8 cellular contexts compared by ENCODE assay signal in the genomic region with DNA sequence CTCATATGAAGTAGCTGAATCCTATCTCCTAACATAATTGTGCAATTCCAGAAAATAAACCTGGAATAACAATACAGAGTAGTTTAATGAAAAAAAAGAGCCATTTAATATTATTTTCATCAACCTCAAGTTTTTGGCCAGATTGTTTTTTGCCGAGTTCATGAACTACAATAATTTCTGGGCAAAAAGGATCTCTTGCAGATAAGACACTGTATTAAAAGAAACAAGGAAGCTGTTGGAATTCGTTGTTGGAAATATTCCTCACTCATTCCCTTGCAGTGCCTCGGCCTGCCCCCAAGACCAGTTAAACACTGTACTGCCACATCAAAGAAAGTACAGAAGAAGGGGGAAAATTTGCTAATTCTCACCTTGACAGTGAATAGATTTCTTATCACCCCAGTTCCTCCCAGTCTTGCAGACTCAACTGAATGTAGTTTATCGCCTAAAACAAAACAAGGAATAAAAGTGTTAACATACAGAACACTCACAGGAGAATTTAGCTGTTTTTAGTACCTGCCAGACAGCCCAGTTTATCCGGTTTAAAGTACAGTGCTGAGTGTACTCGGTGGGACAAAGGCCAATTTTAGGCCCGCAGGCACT. TPM values are rescaled to one million over a fixed set of nuclear protein-coding genes. Genes with fewer than 3 reads are reported as not detected.
A peak's percentile ranks its signal among the peaks of the same experiment; 100 is the strongest.
DNase-seq lines count a peak whose midpoint lies in the region; ATAC-seq, FAIRE-seq and TF ChIP-seq lines count a peak whose summit lies in the region.

No MANE protein-coding gene starts in this region.

- H3K9ac ChIP-seq in keratinocyte (ENCODE audit: control insufficient read depth, extremely low read depth, insufficient read depth, low read length) = peak overlapping the region; percentile 78

- H3K4me3 ChIP-seq in keratinocyte (ENCODE audit: control insufficient read depth in 2 of 3, extremely low read depth in 1 of 3, insufficient read depth in 2 of 3, low read depth in 1 of 3, low read length in 3 of 3) = peak overlapping the region; percentile 85 to 99 (median 95)

- H3K4me2 ChIP-seq in keratinocyte (ENCODE audit: control insufficient read depth, extremely low read depth, insufficient read depth, low read depth, low read length) = peak overlapping the region; percentile 99

- H3K36me3 ChIP-seq in keratinocyte (ENCODE audit: control insufficient read depth in 2 of 2, extremely low read depth in 1 of 2, insufficient read depth in 2 of 2, low read length in 2 of 2) = peaks cover 3 to 5% of the 10 kb centered on the region in 2 experiments

- H3K27me3 Mint-ChIP-seq in T-helper 1 cell treated with Interleukin-12 subunit alpha and Interleukin-12 subunit beta and Interleukin-4 antibody, amounts not matched to agents 30 μg/mL and 1 μg/mL, for 36 hours (ENCODE audit: low read depth) = no peaks in the 10 kb centered on the region
- no peaks in the 10 kb centered on the region for H3K27me3 Mint-ChIP-seq in activated T-helper 17 cell treated with anti-CD3 and anti-CD28 coated beads, Interleukin-2, amount 50 U/mL, for 72 hours

- peaks cover 29% of the 10 kb centered on the region for H3K4me1 ChIP-seq in keratinocyte (ENCODE audit: control insufficient read depth, extremely low read depth, insufficient read depth, low read length)

- FAIRE-seq in keratinocyte (lab: Jason Lieb, UNC) = no peak

- H3K27me3 ChIP-seq in keratinocyte (ENCODE audit: control insufficient read depth, extremely low read depth, insufficient read depth, low read length) = no peaks in the 10 kb centered on the region

- H3K27ac ChIP-seq in keratinocyte (ENCODE audit: control insufficient read depth, insufficient read depth, low read length) = peak overlapping the region; percentile 71

- H3K9me1 ChIP-seq in keratinocyte (ENCODE audit: control insufficient read depth, extremely low read depth, insufficient read depth, low read length) = no peaks in the 10 kb centered on the region

- TF ChIP-seq CTCF in keratinocyte (optimal IDR thresholded peaks at IDR 0.05 in 1 of 3, IDR thresholded peaks at IDR 0.05 in 1 of 3, conservative IDR thresholded peaks at IDR 0.05 in 1 of 3; ENCODE audit: extremely low read depth in 1 of 3, insufficient read depth in 2 of 3, low read length in 3 of 3) (no peak), GM20000 (IDR thresholded peaks at IDR 0.05; ENCODE audit: extremely low read depth, missing control alignments) (no peak)

- dilution Hi-C loops in keratinocyte (cut with MboI; ENCODE audit: extremely low pct_ligation_motif_present, low sequenced_read_pairs) = no loop called here

- peak overlapping the region; percentile 100 for H3K4me3 Mint-ChIP-seq in T-helper 1 cell treated with Interleukin-12 subunit alpha and Interleukin-12 subunit beta and Interleukin-4 antibody, amounts not matched to agents 30 μg/mL and 1 μg/mL, for 36 hours
- peak overlapping the region; percentile 93 for H3K4me3 Mint-ChIP-seq in activated T-helper 17 cell treated with anti-CD3 and anti-CD28 coated beads, Interleukin-2, amount 50 U/mL, for 72 hours

- peaks cover 7% of the 10 kb centered on the region for H3K79me2 ChIP-seq in keratinocyte (ENCODE audit: control insufficient read depth, insufficient read depth, low read length)

- ATAC-seq in activated T-helper 17 cell treated with anti-CD3 and anti-CD28 coated beads, Interleukin-2, amount 50 U/mL, for 72 hours (replicated peaks) = no peak
- no peak for ATAC-seq in HG03045 (IDR thresholded peaks at IDR 0.05; ENCODE audit: unreplicated experiment)

- no peaks in the 10 kb centered on the region for H3K9me3 ChIP-seq in keratinocyte (ENCODE audit: control insufficient read depth, low read depth, low read length)

- H3K36me3 Mint-ChIP-seq in T-helper 1 cell treated with Interleukin-12 subunit alpha and Interleukin-12 subunit beta and Interleukin-4 antibody, amounts not matched to agents 30 μg/mL and 1 μg/mL, for 36 hours (ENCODE audit: low read depth) = peaks cover 25% of the 10 kb centered on the region
- peaks cover 43% of the 10 kb centered on the region for H3K36me3 Mint-ChIP-seq in activated T-helper 17 cell treated with anti-CD3 and anti-CD28 coated beads, Interleukin-2, amount 50 U/mL, for 72 hours (ENCODE audit: low read depth)

- no peaks in the 10 kb centered on the region for H3K9me3 Mint-ChIP-seq in T-helper 1 cell treated with Interleukin-12 subunit alpha and Interleukin-12 subunit beta and Interleukin-4 antibody, amounts not matched to agents 30 μg/mL and 1 μg/mL, for 36 hours
- no peaks in the 10 kb centered on the region for H3K9me3 Mint-ChIP-seq in activated T-helper 17 cell treated with anti-CD3 and anti-CD28 coated beads, Interleukin-2, amount 50 U/mL, for 72 hours

- no peak overlapping the region for H3K27ac Mint-ChIP-seq in T-helper 1 cell treated with Interleukin-12 subunit alpha and Interleukin-12 subunit beta and Interleukin-4 antibody, amounts not matched to agents 30 μg/mL and 1 μg/mL, for 36 hours
- no peak overlapping the region for H3K27ac Mint-ChIP-seq in activated T-helper 17 cell treated with anti-CD3 and anti-CD28 coated beads, Interleukin-2, amount 50 U/mL, for 72 hours

- DNase-seq in T-helper 1 cell (no peak), keratinocyte (ENCODE audit: low read depth, low spot score) (no peak), superior temporal gyrus (ENCODE audit: extremely low spot score) (peak; percentile 38), OCI-M2 (lab: John Stamatoyannopoulos, UW; ENCODE audit: unreplicated experiment) (no peak), GM20000 (ENCODE audit: low spot score) (no peak)

- peaks cover 18% of the 10 kb centered on the region for H3K4me1 Mint-ChIP-seq in T-helper 1 cell treated with Interleukin-12 subunit alpha and Interleukin-12 subunit beta and Interleukin-4 antibody, amounts not matched to agents 30 μg/mL and 1 μg/mL, for 36 hours (ENCODE audit: low read depth)
- H3K4me1 Mint-ChIP-seq in activated T-helper 17 cell treated with anti-CD3 and anti-CD28 coated beads, Interleukin-2, amount 50 U/mL, for 72 hours = peaks cover 9% of the 10 kb centered on the region

- peak overlapping the region; percentile 95 for H2AFZ ChIP-seq in keratinocyte (ENCODE audit: control insufficient read depth, low read length)

- H4K20me1 ChIP-seq in keratinocyte (ENCODE audit: control insufficient read depth, extremely low read depth, insufficient read depth, low read length) = no peaks in the 10 kb centered on the region

RNA-seq across cellular contexts. Expression of a gene that starts 1.3 kb away (rescaled TPM):
- 10 to 100 TPM; 17.0 to 34.3 TPM for total RNA-seq in activated T-helper 17 cell treated with anti-CD3 and anti-CD28 coated beads, Interleukin-2, amount 50 U/mL, for 72 hours
- 96.3 to 160 TPM (median 116 TPM) in 3 replicates for polyA plus RNA-seq in keratinocyte
- polyA plus RNA-seq in keratinocyte (2011; ENCODE audit: low read depth) = 70.3 TPM
- 68.2 and 118 TPM in 2 replicates for polyA plus RNA-seq in keratinocyte (2011; cell fraction: cytosol; rRNA removed)
- 83.7 and 116 TPM in 2 replicates for polyA plus RNA-seq in keratinocyte (2011; cell fraction: nucleus; rRNA removed)
- polyA plus RNA-seq in keratinocyte (2012; ENCODE audit: low replicate concordance) = 46.5 and 96.9 TPM in 2 replicates
- 29.0 to 119 TPM (median 77.0 TPM) in 3 replicates for polyA minus RNA-seq in keratinocyte
- 67.3 TPM for polyA minus RNA-seq in keratinocyte (2011; cell fraction: cytosol; rRNA and poly(A)+ RNA removed)
- 36.9 and 61.1 TPM in 2 replicates for polyA minus RNA-seq in keratinocyte (2011; cell fraction: nucleus; rRNA and poly(A)+ RNA removed)

RNA-seq across cellular contexts. Expression of a gene that starts 12.4 kb away (rescaled TPM):
- 10 to 100 TPM; 20.3 to 23.7 TPM for total RNA-seq in activated T-helper 17 cell treated with anti-CD3 and anti-CD28 coated beads, Interleukin-2, amount 50 U/mL, for 72 hours
- polyA plus RNA-seq in keratinocyte = 12.7 to 18.4 TPM (median 13.5 TPM) in 3 replicates
- 6.0 TPM for polyA plus RNA-seq in keratinocyte (2011; ENCODE audit: low read depth)
- 6.0 and 11.1 TPM in 2 replicates for polyA plus RNA-seq in keratinocyte (2011; cell fraction: cytosol; rRNA removed)
- polyA plus RNA-seq in keratinocyte (2011; cell fraction: nucleus; rRNA removed) = 24.6 and 27.8 TPM in 2 replicates
- polyA plus RNA-seq in keratinocyte (2012; ENCODE audit: low replicate concordance) = 5.0 and 7.5 TPM in 2 replicates
- polyA minus RNA-seq in keratinocyte = 11.8 to 46.8 TPM (median 28.3 TPM) in 3 replicates
- 10.4 TPM for polyA minus RNA-seq in keratinocyte (2011; cell fraction: cytosol; rRNA and poly(A)+ RNA removed)
- polyA minus RNA-seq in keratinocyte (2011; cell fraction: nucleus; rRNA and poly(A)+ RNA removed) = 45.1 and 71.0 TPM in 2 replicates
